Comparison of ENCODE assay signal across 8 cellular contexts in genomic region chr3:149393355-149394165, GRCh38. TPM values are rescaled to one million over a fixed set of nuclear protein-coding genes. Genes with fewer than 3 reads are reported as not detected.
DNase-seq lines count a peak whose midpoint lies in the region; ATAC-seq and TF ChIP-seq lines count a peak whose summit lies in the region.

No MANE protein-coding gene starts in this region.

- no peaks in the 10 kb centered on the region for H3K36me3 Mint-ChIP-seq in naive thymus-derived CD4-positive, alpha-beta T cell

- peak; percentile 87 for TF ChIP-seq CTCF in 22Rv1 (IDR thresholded peaks at IDR 0.05)
- TF ChIP-seq CTCF in GM12865 (IDR thresholded peaks at IDR 0.05; ENCODE audit: insufficient read depth, low read depth, low read length, missing control alignments) = peak; percentile 77
- peak in 5 of 6 experiments; percentile 72 to 90 (median 78) for TF ChIP-seq CTCF in esophagus squamous epithelium (IDR thresholded peaks at IDR 0.05)

- peak; percentile 87 for ATAC-seq in HG02678 (IDR thresholded peaks at IDR 0.05; ENCODE audit: unreplicated experiment)
- ATAC-seq in naive thymus-derived CD4-positive, alpha-beta T cell = peak; percentile 64

- CTCF ChIA-PET in naive thymus-derived CD4-positive, alpha-beta T cell (lab: Charles Lee) = no interaction called here

- 30 to 40% methylated on average over 4 of the region's 4 CpGs for WGBS in esophagus squamous epithelium, 2 donors

- no peaks in the 10 kb centered on the region for H3K9me3 ChIP-seq in esophagus squamous epithelium
- no peaks in the 10 kb centered on the region for H3K9me3 ChIP-seq in naive thymus-derived CD4-positive, alpha-beta T cell (ENCODE audit: control insufficient read depth in 2 of 3, low read length in 3 of 3)

- POLR2A ChIA-PET in naive thymus-derived CD4-positive, alpha-beta T cell (lab: Charles Lee) = no interaction called here

- H3K4me1 Mint-ChIP-seq in naive thymus-derived CD4-positive, alpha-beta T cell = peaks cover 0 to 1% (median 0%) of the 10 kb centered on the region in 7 donors

- TF ChIP-seq POLR2A in esophagus squamous epithelium (IDR thresholded peaks at IDR 0.05) = no peak

- H3K36me3 ChIP-seq in esophagus squamous epithelium = no peaks in the 10 kb centered on the region
- no peaks in the 10 kb centered on the region for H3K36me3 ChIP-seq in naive thymus-derived CD4-positive, alpha-beta T cell (ENCODE audit: control insufficient read depth in 2 of 3, insufficient read depth in 3 of 3, low read length in 3 of 3)

- H3K4me3 Mint-ChIP-seq in naive thymus-derived CD4-positive, alpha-beta T cell = no peak overlapping the region

- H3K4me3 ChIP-seq in GM12865 (ENCODE audit: low read depth, low read length) = no peak overlapping the region
- no peak overlapping the region for H3K4me3 ChIP-seq in esophagus squamous epithelium
- no peak overlapping the region for H3K4me3 ChIP-seq in naive thymus-derived CD4-positive, alpha-beta T cell (ENCODE audit: low read length)

- H3K27ac Mint-ChIP-seq in naive thymus-derived CD4-positive, alpha-beta T cell = no peak overlapping the region

- H3K27me3 Mint-ChIP-seq in naive thymus-derived CD4-positive, alpha-beta T cell = peaks cover 5 to 22% (median 17%) of the 10 kb centered on the region in 5 donors

- H3K27ac ChIP-seq in 22Rv1 (0 out of 2 replicates have a peak overlapping the region, but pooled peaks have one; percentile 60), esophagus squamous epithelium (peak overlapping the region in 2 of 4 donors; percentile 22 to 42)
- no peak overlapping the region for H3K27ac ChIP-seq in naive thymus-derived CD4-positive, alpha-beta T cell (ENCODE audit: low read depth, low read length)

- H3K9me3 Mint-ChIP-seq in naive thymus-derived CD4-positive, alpha-beta T cell = no peaks in the 10 kb centered on the region

- peaks cover 0 to 64% (median 15%) of the 10 kb centered on the region in 3 donors for H3K4me1 ChIP-seq in esophagus squamous epithelium
- no peaks in the 10 kb centered on the region for H3K4me1 ChIP-seq in naive thymus-derived CD4-positive, alpha-beta T cell (ENCODE audit: control insufficient read depth in 2 of 2, insufficient read depth in 2 of 2, low read length in 2 of 2)

- intact Hi-C loops in esophagus squamous epithelium (cut with DNase I) = loop anchor here (5.0 kb wide), 1 partner anchor 84 kb away; no protein-coding TSS in a partner anchor
- intact Hi-C loops in naive thymus-derived CD4-positive, alpha-beta T cell (cut with micrococcal nuclease) = no loop called here

- DNase-seq in GM12865 (ENCODE audit: low read depth) = peak; percentile 82
- peak; percentile 69 for DNase-seq in NCI-H1105 treated with DMSO at 0.1 percent for 48 hours (lab: John Stamatoyannopoulos, UW)
- DNase-seq in SKM-1 (lab: John Stamatoyannopoulos, UW; ENCODE audit: unreplicated experiment) = peak; percentile 69
- no peak for DNase-seq in esophagus squamous epithelium (lab: John Stamatoyannopoulos, UW)
- DNase-seq in naive thymus-derived CD4-positive, alpha-beta T cell = no peak
- no peak for DNase-seq in mesenteric fat pad (ENCODE audit: low spot score)

- H3K27me3 ChIP-seq in esophagus squamous epithelium = no peaks in the 10 kb centered on the region
- no peaks in the 10 kb centered on the region for H3K27me3 ChIP-seq in naive thymus-derived CD4-positive, alpha-beta T cell (ENCODE audit: control insufficient read depth in 2 of 2, insufficient read depth in 2 of 2, low read length in 2 of 2)

RNA-seq across cellular contexts. Expression of gene TM4SF1, which starts 16.1 kb away (rescaled TPM):
- total RNA-seq in esophagus squamous epithelium (100 to 1,000 TPM; 153 to 290 (median 169) TPM), mesenteric fat pad (87.8 TPM)
- total RNA-seq in naive thymus-derived CD4-positive, alpha-beta T cell = not detected
- polyA plus RNA-seq in naive thymus-derived CD4-positive, alpha-beta T cell = not detected

Comparison
In these comparisons a context has a peak if more than half of its experiments do, and no peak if none do; other contexts are left out.
1. DNase-seq: peak in GM12865 (single experiment), NCI-H1105 treated with DMSO at 0.1 percent for 48 hours (single experiment) and SKM-1 (single experiment); none in esophagus squamous epithelium (single experiment), naive thymus-derived CD4-positive, alpha-beta T cell (0 of 9) and mesenteric fat pad (single experiment).
2. RNA of gene TM4SF1, which starts 16.1 kb away (total RNA-seq): 153 to 290 TPM in esophagus squamous epithelium and 87.8 TPM in mesenteric fat pad (single experiment); not detected in naive thymus-derived CD4-positive, alpha-beta T cell; every median in the first group is over 10 times any median in the second.
3. Peak in every context shown above with its lines, with median percentiles within 50 percentile points of each other: CTCF ChIP-seq.